ENCODE assay signal across 28 cellular contexts in the genomic region with DNA sequence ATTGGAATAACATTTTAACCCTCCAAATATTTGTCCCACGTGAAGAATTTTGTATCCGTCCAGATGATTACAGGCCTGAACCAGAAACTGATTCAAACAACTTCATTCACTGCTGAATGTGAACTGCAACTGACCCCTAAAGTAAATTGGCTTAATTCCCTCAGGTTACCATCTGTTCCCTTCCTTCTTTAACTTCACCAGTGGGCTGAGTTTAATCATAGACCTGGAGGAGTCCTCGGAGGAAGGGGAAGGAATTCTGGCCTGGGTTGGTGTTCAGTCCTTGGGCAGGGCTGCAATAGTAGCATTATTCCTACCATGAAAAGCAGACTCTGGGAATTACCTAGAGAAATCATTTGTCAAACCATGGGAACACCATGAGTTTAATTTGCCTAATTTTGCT.
"Had no signal": no experiment of that assay in that cellular context is flagged by ENCODE, and none has a peak within 500 bp of the region (broad histone marks: within the 10 kb centered on the region; RNA-seq: fewer than 3 reads in every experiment).

No MANE protein-coding gene starts in this region.

- DNase-seq: activated CD4-positive, alpha-beta T cell treated with anti-CD3 and anti-CD28 coated beads for 48 hours; activated CD4-positive, alpha-beta T cell treated with anti-CD3 and anti-CD28 coated beads, Interleukin-2, amount 50 U/mL, for 48 hours; activated CD8-positive, alpha-beta memory T cell treated with anti-CD3 and anti-CD28 coated beads for 24 hours; activated effector memory CD4-positive, alpha-beta T cell treated with Interleukin-2 at 50 U/mL for 16 hours; activated naive CD4-positive, alpha-beta T cell treated with Interleukin-2 at 50 U/mL for 16 hours; adrenal gland; aorta; cerebellar nuclear complex; colonic mucosa; dorsolateral prefrontal cortex; effector memory CD4-positive, alpha-beta T cell; left ventricle myocardium inferior; mesendoderm; naive B cell; posterior cingulate gyrus; right cardiac atrium; spleen; stimulated activated CD4-positive, alpha-beta T cell treated with anti-CD3 and anti-CD28 coated beads, Interleukin-2, amount 100 ng/mL, for 48 hours; stimulated activated naive CD8-positive, alpha-beta T cell treated with anti-CD3 and anti-CD28 coated beads, Interleukin-15, Interleukin-2, amounts not matched to agents 100 U/mL and 50 U/mL, for 24 hours; testis; transverse colon had no signal

- H3K4me3 ChIP-seq: adrenal gland, cardiac muscle cell, colonic mucosa, dorsolateral prefrontal cortex, left ventricle myocardium inferior, lung, spleen, testis, transverse colon had no signal

- H3K9me3 ChIP-seq: adrenal gland, colonic mucosa, left ventricle myocardium inferior, spleen, testis, transverse colon had no signal

- H3K27me3 ChIP-seq: adrenal gland, colonic mucosa, dorsolateral prefrontal cortex, spleen, testis, transverse colon had no signal

- H3K27me3 Mint-ChIP-seq: brain, naive B cell had no signal

- H3K27ac ChIP-seq: adrenal gland, cardiac muscle cell, colonic mucosa, dorsolateral prefrontal cortex, left ventricle myocardium inferior, spleen, testis, transverse colon, VCaP had no signal

- H3K4me1 Mint-ChIP-seq: brain had no signal

- H3K27ac Mint-ChIP-seq: activated naive CD8-positive, alpha-beta T cell; naive B cell had no signal

- H3K4me3 Mint-ChIP-seq: activated naive CD8-positive, alpha-beta T cell; brain had no signal

- H3K36me3 ChIP-seq: adrenal gland, cardiac muscle cell, colonic mucosa, left ventricle myocardium inferior, spleen, transverse colon had no signal

- H3K9me3 Mint-ChIP-seq: brain, naive B cell had no signal

- FAIRE-seq: frontal cortex, islet of Langerhans had no signal

- H3K4me1 ChIP-seq: adrenal gland, colonic mucosa, left ventricle myocardium inferior, testis had no signal

- H3K36me3 Mint-ChIP-seq: brain, naive B cell had no signal
